Comparison of ENCODE assay signal across 8 cellular contexts in genomic region chr7:87220026-87220733, GRCh38. TPM values are rescaled to one million over a fixed set of nuclear protein-coding genes. Genes with fewer than 3 reads are reported as not detected.
DNase-seq lines count a peak whose midpoint lies in the region; ATAC-seq lines count a peak whose summit lies in the region.

No MANE protein-coding gene starts in this region.

- peaks cover 9% of the 10 kb centered on the region for H3K27me3 Mint-ChIP-seq in activated CD4-positive, alpha-beta memory T cell treated with anti-CD3 and anti-CD28 coated beads, Interleukin-2, amount 10 ng/mL, durations not matched to agents 7 days and 5 days

- CTCF ChIA-PET in activated CD4-positive, alpha-beta memory T cell treated with anti-CD3 and anti-CD28 coated beads, Interleukin-2, amount 10 ng/mL, durations not matched to agents 7 days and 5 days (lab: Charles Lee), result interaction anchor here (0.6 to 3.1 kb wide), 5 partner anchors 8 to 72 kb away, joined by 3 to 23 read pairs (median 3); partner anchors contain the start of gene DMTF1

- peaks cover 49% of the 10 kb centered on the region for H3K27me3 ChIP-seq in ectodermal cell (ENCODE audit: control insufficient read depth, insufficient read depth, low read length, poor library complexity, severe bottlenecking)

- H3K27ac ChIP-seq in ectodermal cell (ENCODE audit: insufficient read depth, low read depth, low read length, poor library complexity, severe bottlenecking), result no peak overlapping the region

- no peaks in the 10 kb centered on the region for H3K36me3 ChIP-seq in ectodermal cell (ENCODE audit: control insufficient read depth, insufficient read depth, low read length)

- H3K4me1 ChIP-seq in ectodermal cell (ENCODE audit: control insufficient read depth, insufficient read depth, low read length), result no peaks in the 10 kb centered on the region

- peak; percentile 7 for DNase-seq in AML-193 (lab: John Stamatoyannopoulos, UW)
- peak; percentile 87 to 94 for DNase-seq in NCI-H524 (lab: John Stamatoyannopoulos, UW)
- DNase-seq in activated CD4-positive, alpha-beta memory T cell treated with anti-CD3 and anti-CD28 coated beads, Interleukin-2, amount 10 ng/mL, durations not matched to agents 7 days and 5 days, result peak; percentile 83
- peak; percentile 83 for DNase-seq in medulla oblongata (ENCODE audit: extremely low spot score)
- DNase-seq in stimulated activated CD4-positive, alpha-beta T cell treated with anti-CD3 and anti-CD28 coated beads, TNF-alpha, amount 100 ng/mL, for 48 hours (ENCODE audit: low read depth in 3 of 3), result peak; percentile 57 to 80 (median 65)

- 0% methylated on average over 75 of the region's 75 CpGs for WGBS in ectodermal cell, 2 experiments

- POLR2A ChIA-PET in activated CD4-positive, alpha-beta memory T cell treated with anti-CD3 and anti-CD28 coated beads, Interleukin-2, amount 10 ng/mL, durations not matched to agents 7 days and 5 days (lab: Charles Lee), result interaction anchor here (0.7 to 12.3 kb wide), 16 partner anchors 8 to 380 kb away, joined by 3 to 337 read pairs (median 7); partner anchors contain the start of genes ABCB1, CROT and DMTF1

- H3K4me1 Mint-ChIP-seq in activated CD4-positive, alpha-beta memory T cell treated with anti-CD3 and anti-CD28 coated beads, Interleukin-2, amount 10 ng/mL, durations not matched to agents 7 days and 5 days, result peaks cover 33% of the 10 kb centered on the region

- peaks cover 7% of the 10 kb centered on the region for H3K36me3 Mint-ChIP-seq in activated CD4-positive, alpha-beta memory T cell treated with anti-CD3 and anti-CD28 coated beads, Interleukin-2, amount 10 ng/mL, durations not matched to agents 7 days and 5 days (ENCODE audit: low read depth)

- peak overlapping the region; percentile 95 for H3K27ac Mint-ChIP-seq in activated CD4-positive, alpha-beta memory T cell treated with anti-CD3 and anti-CD28 coated beads, Interleukin-2, amount 10 ng/mL, durations not matched to agents 7 days and 5 days

- H3K9me3 Mint-ChIP-seq in activated CD4-positive, alpha-beta memory T cell treated with anti-CD3 and anti-CD28 coated beads, Interleukin-2, amount 10 ng/mL, durations not matched to agents 7 days and 5 days, result no peaks in the 10 kb centered on the region

- peak overlapping the region; percentile 99 for H3K4me3 Mint-ChIP-seq in activated CD4-positive, alpha-beta memory T cell treated with anti-CD3 and anti-CD28 coated beads, Interleukin-2, amount 10 ng/mL, durations not matched to agents 7 days and 5 days

- peak overlapping the region; percentile 74 for H3K4me3 ChIP-seq in ectodermal cell (ENCODE audit: insufficient read depth, low read depth, low read length)

- ATAC-seq in GM19025 (IDR thresholded peaks at IDR 0.05; ENCODE audit: low read depth, unreplicated experiment), result peak; percentile 25
- peak; percentile 32 for ATAC-seq in HG03196 (IDR thresholded peaks at IDR 0.05; ENCODE audit: unreplicated experiment)

- no peaks in the 10 kb centered on the region for H3K9me3 ChIP-seq in ectodermal cell (ENCODE audit: control insufficient read depth, low read length)

RNA-seq across cellular contexts. Expression of gene TMEM243, which starts 0.6 kb away (rescaled TPM):
- total RNA-seq in activated CD4-positive, alpha-beta memory T cell treated with anti-CD3 and anti-CD28 coated beads, Interleukin-2, amount 10 ng/mL, durations not matched to agents 7 days and 5 days, result 10 to 100 TPM; 42.1 to 42.5 TPM
- 20.0 TPM for polyA plus RNA-seq in ectodermal cell (2013, experiment 1 of 4)
- 17.3 TPM for polyA plus RNA-seq in ectodermal cell (2013, experiment 2 of 4)
- 20.1 TPM for polyA plus RNA-seq in ectodermal cell (2013, experiment 3 of 4)
- polyA plus RNA-seq in ectodermal cell (2013, experiment 4 of 4), result 22.1 TPM

Comparison
In these comparisons a context has a peak if more than half of its experiments do, and no peak if none do; other contexts are left out.
1. DNase-seq: peak in every context shown above with its lines; median percentile 90 in NCI-H524; 83 in activated CD4-positive, alpha-beta memory T cell treated with anti-CD3 and anti-CD28 coated beads, Interleukin-2, amount 10 ng/mL, durations not matched to agents 7 days and 5 days; 83 in medulla oblongata; 65 in stimulated activated CD4-positive, alpha-beta T cell treated with anti-CD3 and anti-CD28 coated beads, TNF-alpha, amount 100 ng/mL, for 48 hours; 7 in AML-193.